In genomic region chr16:30813821-30814189, GRCh38 we compare ENCODE assay signal across 8 cellular contexts. TPM values are rescaled to one million over a fixed set of nuclear protein-coding genes. Genes with fewer than 3 reads are reported as not detected.
DNase-seq lines count a peak whose midpoint lies in the region; ATAC-seq and TF ChIP-seq lines count a peak whose summit lies in the region.

No MANE protein-coding gene starts in this region.

- H3K36me3 Mint-ChIP-seq in T-helper 2 cell treated with Interferon-gamma antibody and Interleukin-4, amounts not matched to agents 5 μg/mL and 100 μg/mL, for 36 hours (ENCODE audit: low read depth) = no peaks in the 10 kb centered on the region

- H3K9me3 ChIP-seq in SK-N-MC (ENCODE audit: low read depth, low read length) = no peaks in the 10 kb centered on the region
- no peaks in the 10 kb centered on the region for H3K9me3 ChIP-seq in gastrocnemius medialis

- H3K36me3 ChIP-seq in SK-N-MC (ENCODE audit: insufficient read depth, low read length) (no peaks in the 10 kb centered on the region), gastrocnemius medialis (no peaks in the 10 kb centered on the region)

- H3K27me3 ChIP-seq in gastrocnemius medialis = no peaks in the 10 kb centered on the region

- H3K4me3 ChIP-seq in SK-N-MC (peak overlapping the region; percentile 74), gastrocnemius medialis (peak overlapping the region; percentile 57 to 67 (median 62))

- TF ChIP-seq CTCF in gastrocnemius medialis (IDR thresholded peaks at IDR 0.05 in 4 of 5, conservative IDR thresholded peaks at IDR 0.05 in 1 of 5) = no peak

- no peaks in the 10 kb centered on the region for H3K9me3 Mint-ChIP-seq in T-helper 2 cell treated with Interferon-gamma antibody and Interleukin-4, amounts not matched to agents 5 μg/mL and 100 μg/mL, for 36 hours

- ATAC-seq in gastrocnemius medialis = peak; percentile 29 to 73

- no peak for TF ChIP-seq POLR2A in gastrocnemius medialis (IDR thresholded peaks at IDR 0.05)

- H3K4me1 ChIP-seq in gastrocnemius medialis = no peaks in the 10 kb centered on the region

- peaks cover 11% of the 10 kb centered on the region for H3K4me1 Mint-ChIP-seq in T-helper 2 cell treated with Interferon-gamma antibody and Interleukin-4, amounts not matched to agents 5 μg/mL and 100 μg/mL, for 36 hours (ENCODE audit: low read depth)

- peak overlapping the region; percentile 83 for H3K27ac Mint-ChIP-seq in T-helper 2 cell treated with Interferon-gamma antibody and Interleukin-4, amounts not matched to agents 5 μg/mL and 100 μg/mL, for 36 hours

- H3K27ac ChIP-seq in SK-N-MC = peak overlapping the region; percentile 2; the same call in 1 of the 2 replicates
- H3K27ac ChIP-seq in gastrocnemius medialis = peak overlapping the region; percentile 70 to 87 (median 78)

- no peaks in the 10 kb centered on the region for H3K27me3 Mint-ChIP-seq in T-helper 2 cell treated with Interferon-gamma antibody and Interleukin-4, amounts not matched to agents 5 μg/mL and 100 μg/mL, for 36 hours (ENCODE audit: low read depth)

- intact Hi-C loops in gastrocnemius medialis (cut with DNase I; ENCODE audit: low total_unique reads) = loop anchor here (1.0 to 2.0 kb wide), 3 partner anchors 39 to 115 kb away; partner anchors contain the start of genes PHKG2 and SRCAP

- peak overlapping the region; percentile 70 for H3K9ac ChIP-seq in SK-N-MC (ENCODE audit: insufficient read length)

- no peak for DNase-seq in T-helper 2 cell treated with Interferon-gamma antibody and Interleukin-4, amounts not matched to agents 5 μg/mL and 100 μg/mL, for 36 hours (ENCODE audit: low spot score)
- DNase-seq in T-helper 2 cell = no peak
- no peak for DNase-seq in SK-N-MC (ENCODE audit: low read depth, low spot score)
- DNase-seq in globus pallidus (ENCODE audit: low spot score) = peak; percentile 33
- no peak for DNase-seq in gastrocnemius medialis
- no peak for DNase-seq in stimulated activated naive CD4-positive, alpha-beta T cell treated with Interleukin-2 at 50 U/mL for 16 hours (lab: John Stamatoyannopoulos, UW)
- DNase-seq in stimulated activated CD4-positive, alpha-beta T cell treated with anti-CD3 and anti-CD28 coated beads, Interleukin-12 subunit alpha, Interleukin-12 subunit beta, amount 100 ng/mL, for 4 hours = no peak
- no peak for DNase-seq in T-helper 9 cell

- H3K4me3 Mint-ChIP-seq in T-helper 2 cell treated with Interferon-gamma antibody and Interleukin-4, amounts not matched to agents 5 μg/mL and 100 μg/mL, for 36 hours = peak overlapping the region; percentile 96

- in situ Hi-C loops in gastrocnemius medialis (cut with MboI; ENCODE audit: low sequenced_read_pairs in 4 of 4) = no loop called here

RNA-seq across cellular contexts. Expression of gene ZNF629, which starts 26.8 kb away (rescaled TPM):
- total RNA-seq in gastrocnemius medialis = 10 to 100 TPM in 2 of 4 donors, 1 to 10 TPM in 2; 9.1 to 12.7 (median 10.3) TPM

RNA-seq across cellular contexts. Expression of gene RNF40, which starts 51.7 kb away (rescaled TPM):
- total RNA-seq in gastrocnemius medialis = 10 to 100 TPM; 42.8 to 90.0 (median 57.0) TPM

RNA-seq across cellular contexts. Expression of gene CFAP119, which starts 51.9 kb away (rescaled TPM):
- 1 to 10 TPM in 2 of 4 donors, under 1 TPM in 1, not detected in 1; 0.73 to 5.8 (median 1.7) TPM for total RNA-seq in gastrocnemius medialis
